In the genomic region with DNA sequence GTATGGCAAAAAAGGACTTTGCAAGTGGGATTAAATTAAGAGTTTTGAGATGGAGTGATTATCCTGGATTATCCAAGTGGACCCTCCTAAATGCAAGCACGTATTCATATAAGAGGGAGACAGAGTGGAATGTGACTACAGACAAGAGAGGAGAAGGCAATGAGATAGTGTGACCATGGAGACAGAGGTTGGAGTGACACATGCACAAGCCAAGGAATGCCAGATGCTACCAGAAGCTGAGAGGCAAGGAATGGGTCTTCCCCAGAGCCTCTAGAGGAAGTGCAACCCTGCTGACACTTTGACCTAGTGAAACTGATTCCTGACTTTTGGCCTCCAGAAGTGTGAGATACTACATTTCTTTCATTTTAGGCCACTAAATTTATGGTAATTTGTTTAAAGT, we compare ENCODE assay signal across 2 cellular contexts.
TF ChIP-seq lines count a peak whose summit lies in the region.

No MANE protein-coding gene starts in this region.

TF ChIP-seq in liver, 16 proteins besides CTCF, POLR2A, EP300 and RAD21 (continued from another document):
- TF ChIP-seq, protein P1, sequence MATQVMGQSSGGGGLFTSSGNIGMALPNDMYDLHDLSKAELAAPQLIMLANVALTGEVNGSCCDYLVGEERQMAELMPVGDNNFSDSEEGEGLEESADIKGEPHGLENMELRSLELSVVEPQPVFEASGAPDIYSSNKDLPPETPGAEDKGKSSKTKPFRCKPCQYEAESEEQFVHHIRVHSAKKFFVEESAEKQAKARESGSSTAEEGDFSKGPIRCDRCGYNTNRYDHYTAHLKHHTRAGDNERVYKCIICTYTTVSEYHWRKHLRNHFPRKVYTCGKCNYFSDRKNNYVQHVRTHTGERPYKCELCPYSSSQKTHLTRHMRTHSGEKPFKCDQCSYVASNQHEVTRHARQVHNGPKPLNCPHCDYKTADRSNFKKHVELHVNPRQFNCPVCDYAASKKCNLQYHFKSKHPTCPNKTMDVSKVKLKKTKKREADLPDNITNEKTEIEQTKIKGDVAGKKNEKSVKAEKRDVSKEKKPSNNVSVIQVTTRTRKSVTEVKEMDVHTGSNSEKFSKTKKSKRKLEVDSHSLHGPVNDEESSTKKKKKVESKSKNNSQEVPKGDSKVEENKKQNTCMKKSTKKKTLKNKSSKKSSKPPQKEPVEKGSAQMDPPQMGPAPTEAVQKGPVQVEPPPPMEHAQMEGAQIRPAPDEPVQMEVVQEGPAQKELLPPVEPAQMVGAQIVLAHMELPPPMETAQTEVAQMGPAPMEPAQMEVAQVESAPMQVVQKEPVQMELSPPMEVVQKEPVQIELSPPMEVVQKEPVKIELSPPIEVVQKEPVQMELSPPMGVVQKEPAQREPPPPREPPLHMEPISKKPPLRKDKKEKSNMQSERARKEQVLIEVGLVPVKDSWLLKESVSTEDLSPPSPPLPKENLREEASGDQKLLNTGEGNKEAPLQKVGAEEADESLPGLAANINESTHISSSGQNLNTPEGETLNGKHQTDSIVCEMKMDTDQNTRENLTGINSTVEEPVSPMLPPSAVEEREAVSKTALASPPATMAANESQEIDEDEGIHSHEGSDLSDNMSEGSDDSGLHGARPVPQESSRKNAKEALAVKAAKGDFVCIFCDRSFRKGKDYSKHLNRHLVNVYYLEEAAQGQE (IDR thresholded peaks at IDR 0.05) = no peak

TF ChIP-seq in HepG2, 621 proteins besides CTCF, POLR2A, EP300 and RAD21:
- TF ChIP-seq, protein P2, sequence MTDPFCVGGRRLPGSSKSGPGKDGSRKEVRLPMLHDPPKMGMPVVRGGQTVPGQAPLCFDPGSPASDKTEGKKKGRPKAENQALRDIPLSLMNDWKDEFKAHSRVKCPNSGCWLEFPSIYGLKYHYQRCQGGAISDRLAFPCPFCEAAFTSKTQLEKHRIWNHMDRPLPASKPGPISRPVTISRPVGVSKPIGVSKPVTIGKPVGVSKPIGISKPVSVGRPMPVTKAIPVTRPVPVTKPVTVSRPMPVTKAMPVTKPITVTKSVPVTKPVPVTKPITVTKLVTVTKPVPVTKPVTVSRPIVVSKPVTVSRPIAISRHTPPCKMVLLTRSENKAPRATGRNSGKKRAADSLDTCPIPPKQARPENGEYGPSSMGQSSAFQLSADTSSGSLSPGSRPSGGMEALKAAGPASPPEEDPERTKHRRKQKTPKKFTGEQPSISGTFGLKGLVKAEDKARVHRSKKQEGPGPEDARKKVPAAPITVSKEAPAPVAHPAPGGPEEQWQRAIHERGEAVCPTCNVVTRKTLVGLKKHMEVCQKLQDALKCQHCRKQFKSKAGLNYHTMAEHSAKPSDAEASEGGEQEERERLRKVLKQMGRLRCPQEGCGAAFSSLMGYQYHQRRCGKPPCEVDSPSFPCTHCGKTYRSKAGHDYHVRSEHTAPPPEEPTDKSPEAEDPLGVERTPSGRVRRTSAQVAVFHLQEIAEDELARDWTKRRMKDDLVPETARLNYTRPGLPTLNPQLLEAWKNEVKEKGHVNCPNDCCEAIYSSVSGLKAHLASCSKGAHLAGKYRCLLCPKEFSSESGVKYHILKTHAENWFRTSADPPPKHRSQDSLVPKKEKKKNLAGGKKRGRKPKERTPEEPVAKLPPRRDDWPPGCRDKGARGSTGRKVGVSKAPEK (CRISPR knock-in tag; IDR thresholded peaks at IDR 0.05; ENCODE audit: borderline replicate concordance) = no peak
- TF ChIP-seq ZSCAN20 (CRISPR knock-in tag; IDR thresholded peaks at IDR 0.05; ENCODE audit: borderline replicate concordance) (no peak), MTA3 (CRISPR knock-in tag; IDR thresholded peaks at IDR 0.05) (no peak)
- TF ChIP-seq, protein P3, sequence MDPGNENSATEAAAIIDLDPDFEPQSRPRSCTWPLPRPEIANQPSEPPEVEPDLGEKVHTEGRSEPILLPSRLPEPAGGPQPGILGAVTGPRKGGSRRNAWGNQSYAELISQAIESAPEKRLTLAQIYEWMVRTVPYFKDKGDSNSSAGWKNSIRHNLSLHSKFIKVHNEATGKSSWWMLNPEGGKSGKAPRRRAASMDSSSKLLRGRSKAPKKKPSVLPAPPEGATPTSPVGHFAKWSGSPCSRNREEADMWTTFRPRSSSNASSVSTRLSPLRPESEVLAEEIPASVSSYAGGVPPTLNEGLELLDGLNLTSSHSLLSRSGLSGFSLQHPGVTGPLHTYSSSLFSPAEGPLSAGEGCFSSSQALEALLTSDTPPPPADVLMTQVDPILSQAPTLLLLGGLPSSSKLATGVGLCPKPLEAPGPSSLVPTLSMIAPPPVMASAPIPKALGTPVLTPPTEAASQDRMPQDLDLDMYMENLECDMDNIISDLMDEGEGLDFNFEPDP (CRISPR knock-in tag; conservative IDR thresholded peaks at IDR 0.05) = no peak
